ENCODE assay signal across 25 cellular contexts in the genomic region with DNA sequence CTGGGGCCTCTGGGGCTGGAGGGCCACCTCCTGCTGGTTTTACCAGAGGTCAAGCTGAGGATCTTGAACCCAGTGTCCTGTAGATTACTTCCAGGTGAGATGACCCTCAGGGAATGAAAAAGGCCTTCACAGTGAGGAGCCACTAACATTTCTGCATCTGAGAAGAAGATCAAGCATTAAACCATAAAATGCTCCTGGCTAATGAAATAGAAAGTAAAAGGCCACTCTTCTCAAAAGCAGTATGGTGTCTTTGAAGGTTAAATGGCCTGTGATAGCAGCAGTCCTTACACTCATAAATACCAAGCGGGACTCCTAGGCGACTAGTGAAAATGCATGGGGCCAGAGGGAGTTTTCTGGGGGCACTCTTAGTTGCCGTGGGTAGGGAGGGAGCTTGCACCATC. TPM values are rescaled to one million over a fixed set of nuclear protein-coding genes. Genes with fewer than 3 reads are reported as not detected.
"Had no signal": no experiment of that assay in that cellular context is flagged by ENCODE, and none has a peak within 500 bp of the region (broad histone marks: within the 10 kb centered on the region; RNA-seq: fewer than 3 reads in every experiment).

No MANE protein-coding gene starts in this region.

- H3K9ac ChIP-seq: parathyroid adenoma had no signal

- H3K27ac ChIP-seq: colonic mucosa, parathyroid adenoma, right lobe of liver, suprapubic skin, transverse colon, upper lobe of right lung, uterus had no signal

- DNase-seq: colonic mucosa; dermis blood vessel endothelial cell; effector memory CD4-positive, alpha-beta T cell; erythroblast; hypothalamus; kidney; natural killer cell; right lobe of liver; small intestine; stimulated activated CD4-positive, alpha-beta T cell treated with anti-CD3 and anti-CD28 coated beads, Interleukin-15, amount 100 ng/mL, for 24 hours; stimulated activated CD4-positive, alpha-beta T cell treated with anti-CD3 and anti-CD28 coated beads, Interleukin-2, amount 100 ng/mL, for 48 hours; stimulated activated CD8-positive, alpha-beta memory T cell treated with anti-CD3 and anti-CD28 coated beads, Interleukin-4, amount 100 ng/mL, for 48 hours; stimulated activated naive CD4-positive, alpha-beta T cell; stimulated activated naive CD8-positive, alpha-beta T cell treated with anti-CD3 and anti-CD28 coated beads, Interleukin-15, amount 100 ng/mL, for 72 hours; transverse colon; upper lobe of right lung; uterus had no signal

- H3K9me3 Mint-ChIP-seq: memory B cell; natural killer cell; stimulated activated naive CD8-positive, alpha-beta T cell treated with anti-CD3 and anti-CD28 coated beads, Interleukin-15, amount 100 ng/mL, for 72 hours had no signal

- FAIRE-seq: endometrium, frontal cortex, kidney, small intestine had no signal

- H3K36me3 ChIP-seq: colonic mucosa, right lobe of liver, suprapubic skin, transverse colon, upper lobe of right lung, uterus had no signal

- H3K9me3 ChIP-seq: colonic mucosa, right lobe of liver, suprapubic skin, transverse colon, upper lobe of right lung, uterus had no signal

- H3K4me1 Mint-ChIP-seq: memory B cell; stimulated activated naive CD8-positive, alpha-beta T cell treated with anti-CD3 and anti-CD28 coated beads, Interleukin-15, amount 100 ng/mL, for 72 hours had no signal

- H3K27ac Mint-ChIP-seq: memory B cell, natural killer cell, progenitor cell of endocrine pancreas had no signal

- H3K79me2 ChIP-seq: parathyroid adenoma had no signal

- H2AFZ ChIP-seq: parathyroid adenoma had no signal

- H3K4me1 ChIP-seq: colonic mucosa, parathyroid adenoma, right lobe of liver, suprapubic skin, transverse colon, upper lobe of right lung, uterus had no signal

- H3K36me3 Mint-ChIP-seq: memory B cell, natural killer cell had no signal

- H3K4me3 ChIP-seq: colonic mucosa, lung, right lobe of liver, suprapubic skin, transverse colon, upper lobe of right lung, uterus had no signal

- H3K27me3 ChIP-seq: colonic mucosa, right lobe of liver, suprapubic skin, transverse colon, upper lobe of right lung, uterus had no signal

- H3K27me3 Mint-ChIP-seq: stimulated activated naive CD8-positive, alpha-beta T cell treated with anti-CD3 and anti-CD28 coated beads, Interleukin-15, amount 100 ng/mL, for 72 hours had no signal

- H3K4me3 Mint-ChIP-seq: memory B cell; natural killer cell; stimulated activated naive CD8-positive, alpha-beta T cell treated with anti-CD3 and anti-CD28 coated beads, Interleukin-15, amount 100 ng/mL, for 72 hours had no signal

RNA-seq across cellular contexts. Expression of a gene that starts 47.0 kb away (rescaled TPM):
- total RNA-seq: fibroblast of villous mesenchyme, natural killer cell had no signal
